14 cellular contexts compared by ENCODE assay signal in genomic region chr17:79090503-79091372, GRCh38.
DNase-seq lines count a peak whose midpoint lies in the region; ATAC-seq, FAIRE-seq and TF ChIP-seq lines count a peak whose summit lies in the region.
"Had no signal": no experiment of that assay in that cellular context is flagged by ENCODE, and none has a peak within 500 bp of the region (broad histone marks: within the 10 kb centered on the region; RNA-seq: fewer than 3 reads in every experiment).

No MANE protein-coding gene starts in this region.

- TF ChIP-seq CTCF in AG09319 (IDR thresholded peaks at IDR 0.05; ENCODE audit: low read depth, low read length) (peak; percentile 28), RWPE1 (conservative IDR thresholded peaks at IDR 0.05; ENCODE audit: low read depth) (peak; percentile 77), fibroblast of mammary gland (conservative IDR thresholded peaks at IDR 0.05; ENCODE audit: control insufficient read depth, insufficient read depth, low read depth, low read length) (no peak), nephron progenitor cell (IDR thresholded peaks at IDR 0.05) (peak; percentile 3)

- no peaks in the 10 kb centered on the region for H3K9me3 Mint-ChIP-seq in nephron progenitor cell
- H3K9me3 Mint-ChIP-seq: CD4-positive, alpha-beta T cell; naive B cell had no signal

- no peaks in the 10 kb centered on the region for H3K36me3 Mint-ChIP-seq in nephron progenitor cell (ENCODE audit: low read depth)
- H3K36me3 Mint-ChIP-seq: naive B cell had no signal

- no peaks in the 10 kb centered on the region for H3K27me3 Mint-ChIP-seq in nephron progenitor cell (ENCODE audit: low read depth, poor library complexity)

- FAIRE-seq in urothelium cell line (lab: Jason Lieb, UNC): no peak

- H3K4me1 Mint-ChIP-seq in nephron progenitor cell: peaks cover 35% of the 10 kb centered on the region

- CTCF ChIA-PET in RWPE1 (lab: Yijun Ruan, JAX): interaction anchor here (0.6 to 2.0 kb wide), 5 partner anchors 11 to 310 kb away, joined by 3 to 4 read pairs (median 4); no protein-coding TSS in a partner anchor

- ATAC-seq in GM18502 (IDR thresholded peaks at IDR 0.05; ENCODE audit: poor library complexity, unreplicated experiment): no peak

- peak overlapping the region; percentile 18 for H3K4me3 Mint-ChIP-seq in nephron progenitor cell
- H3K4me3 Mint-ChIP-seq: CD4-positive, alpha-beta T cell; naive B cell had no signal

- H3K4me3 ChIP-seq in fibroblast of mammary gland (ENCODE audit: control insufficient read depth, low read depth, low read length): no peak overlapping the region

- POLR2A ChIA-PET in RWPE1 (lab: Yijun Ruan, JAX; ENCODE audit: low non-redundant PET): no interaction called here

- H3K27ac Mint-ChIP-seq in nephron progenitor cell: peak overlapping the region; percentile 16
- H3K27ac Mint-ChIP-seq: CD4-positive, alpha-beta T cell had no signal

- DNase-seq in AG09319 (ENCODE audit: extremely low read depth, low read depth) (no peak), RWPE1 (ENCODE audit: low spot score) (no peak), fibroblast of mammary gland (ENCODE audit: low read depth) (peak; percentile 16), nephron progenitor cell (peak; percentile 38), NCI-H226 (no peak), urothelium cell line (ENCODE audit: low spot score) (no peak)
- no peak for DNase-seq in activated CD4-positive, alpha-beta T cell treated with anti-CD3 and anti-CD28 coated beads, Interleukin-2, amount 50 U/mL, for 1 hour
- DNase-seq: activated naive CD4-positive, alpha-beta T cell; CD4-positive, alpha-beta T cell; MV-4-11; naive B cell; stimulated activated naive CD4-positive, alpha-beta T cell treated with Interleukin-2 at 50 U/mL for 16 hours had no signal

- peak overlapping the region; percentile 61 for H3K27ac ChIP-seq in RWPE1
- H3K27ac ChIP-seq: HL-60 had no signal

Comparison
In these comparisons a context has a peak if more than half of its experiments do, and no peak if none do; other contexts are left out.
1. DNase-seq: peak in fibroblast of mammary gland (single experiment) and nephron progenitor cell (single experiment); none in AG09319 (single experiment), RWPE1 (single experiment), NCI-H226 (single experiment), activated CD4-positive, alpha-beta T cell treated with anti-CD3 and anti-CD28 coated beads, Interleukin-2, amount 50 U/mL, for 1 hour (single experiment) and urothelium cell line (single experiment).